9 cellular contexts compared by ENCODE assay signal in genomic region chr5:15008476-15008875, GRCh38.
DNase-seq lines count a peak whose midpoint lies in the region; ATAC-seq, FAIRE-seq and TF ChIP-seq lines count a peak whose summit lies in the region.
"Had no signal": no experiment of that assay in that cellular context is flagged by ENCODE, and none has a peak within 500 bp of the region (broad histone marks: within the 10 kb centered on the region; RNA-seq: fewer than 3 reads in every experiment).

No MANE protein-coding gene starts in this region.

- H4K20me1 ChIP-seq in astrocyte (ENCODE audit: insufficient read depth, low read length): no peaks in the 10 kb centered on the region
- H4K20me1 ChIP-seq: BLaER1 treated with 17β-estradiol and CSF1 and Interleukin-3, amounts not matched to agents 10 nM and 100 nM had no signal

- H3K27ac ChIP-seq in astrocyte (ENCODE audit: low read depth, low read length) (peak overlapping the region; percentile 89), kidney (ENCODE audit: low read depth in 2 of 2, low read length in 2 of 2) (no peak overlapping the region), transverse colon (peak overlapping the region; percentile 76 to 81 (median 78))
- H3K27ac ChIP-seq: BLaER1 treated with 17β-estradiol and CSF1 and Interleukin-3, amounts not matched to agents 10 nM and 100 nM had no signal

- intact Hi-C loops in kidney (cut with DNase I): loop anchor here (5.0 kb wide), 1 partner anchor 281 kb away; no protein-coding TSS in a partner anchor
- intact Hi-C loops in transverse colon (cut with DNase I; ENCODE audit: low total_unique reads): no loop called here

- no peaks in the 10 kb centered on the region for H3K36me3 Mint-ChIP-seq in astrocyte (ENCODE audit: low read depth, unreplicated experiment)

- peaks cover 32% of the 10 kb centered on the region for H3K4me1 Mint-ChIP-seq in astrocyte (ENCODE audit: low read depth, unreplicated experiment)
- no peaks in the 10 kb centered on the region for H3K4me1 Mint-ChIP-seq in stimulated activated naive CD8-positive, alpha-beta T cell treated with anti-CD3 and anti-CD28 coated beads, Interleukin-15, amount 100 ng/mL, for 72 hours

- no peak overlapping the region for H2AFZ ChIP-seq in astrocyte (ENCODE audit: low read depth, low read length)

- TF ChIP-seq POLR2A in transverse colon (IDR thresholded peaks at IDR 0.05): no peak

- H3K4me3 Mint-ChIP-seq in astrocyte (ENCODE audit: unreplicated experiment): no peak overlapping the region
- H3K4me3 Mint-ChIP-seq in stimulated activated naive CD8-positive, alpha-beta T cell treated with anti-CD3 and anti-CD28 coated beads, Interleukin-15, amount 100 ng/mL, for 72 hours: no peak overlapping the region

- no peak for TF ChIP-seq EP300 in transverse colon (IDR thresholded peaks at IDR 0.05; ENCODE audit: low read depth)

- peaks cover 22% of the 10 kb centered on the region for H3K4me1 ChIP-seq in astrocyte (ENCODE audit: insufficient read depth, low read length)
- peaks cover 0 to 4% of the 10 kb centered on the region in 2 donors for H3K4me1 ChIP-seq in kidney (ENCODE audit: control insufficient read depth in 1 of 2, insufficient read depth in 1 of 2, low read depth in 1 of 2, low read length in 2 of 2)
- peaks cover 13 to 38% (median 27%) of the 10 kb centered on the region in 4 donors for H3K4me1 ChIP-seq in transverse colon

- TF ChIP-seq CTCF in astrocyte (IDR thresholded peaks at IDR 0.05; ENCODE audit: insufficient read depth, low read depth, low read length): no peak
- peak; percentile 2 for TF ChIP-seq CTCF in kidney (IDR thresholded peaks at IDR 0.05; ENCODE audit: borderline replicate concordance, extremely low read depth, insufficient read depth)
- TF ChIP-seq CTCF in transverse colon (IDR thresholded peaks at IDR 0.05): no peak

- H3K27me3 Mint-ChIP-seq in astrocyte (ENCODE audit: low read depth, unreplicated experiment): no peaks in the 10 kb centered on the region
- no peaks in the 10 kb centered on the region for H3K27me3 Mint-ChIP-seq in stimulated activated naive CD8-positive, alpha-beta T cell treated with anti-CD3 and anti-CD28 coated beads, Interleukin-15, amount 100 ng/mL, for 72 hours

- no peaks in the 10 kb centered on the region for H3K79me2 ChIP-seq in astrocyte (ENCODE audit: insufficient read depth, low read length)

- no peaks in the 10 kb centered on the region for H3K9me3 Mint-ChIP-seq in astrocyte (ENCODE audit: unreplicated experiment)
- H3K9me3 Mint-ChIP-seq in stimulated activated naive CD8-positive, alpha-beta T cell treated with anti-CD3 and anti-CD28 coated beads, Interleukin-15, amount 100 ng/mL, for 72 hours: no peaks in the 10 kb centered on the region

- peak overlapping the region; percentile 65 for H3K4me2 ChIP-seq in astrocyte (ENCODE audit: low read length)

- H3K9me3 ChIP-seq in astrocyte (ENCODE audit: insufficient read depth, low read depth, low read length) (no peaks in the 10 kb centered on the region), kidney (ENCODE audit: control insufficient read depth in 1 of 2, low read length in 2 of 2) (no peaks in the 10 kb centered on the region), transverse colon (no peaks in the 10 kb centered on the region)
- H3K9me3 ChIP-seq: BLaER1 treated with 17β-estradiol and CSF1 and Interleukin-3, amounts not matched to agents 10 nM and 100 nM had no signal

- in situ Hi-C loops in transverse colon (cut with MboI; ENCODE audit: low pct_ligation_motif_present in 1 of 4, low pct_unique_long_range_greater_than_20kb in 1 of 4, low sequenced_read_pairs in 3 of 4): loop anchor here (10.0 to 25.0 kb wide), 6 partner anchors 54 to 1021 kb away; partner anchors contain the start of gene ANKH (in 1 of the 4)

- FAIRE-seq in astrocyte (lab: Jason Lieb, UNC) (peak; percentile 83), kidney (lab: Jason Lieb, UNC) (no peak)

- 7 to 43% methylated on average over 3 to 8 of the region's 8 CpGs for WGBS in transverse colon (ENCODE audit: low coverage in 1 of 2), 2 donors

- H3K27ac Mint-ChIP-seq in astrocyte (ENCODE audit: unreplicated experiment): peak overlapping the region; percentile 99
- H3K27ac Mint-ChIP-seq in stimulated activated naive CD8-positive, alpha-beta T cell treated with anti-CD3 and anti-CD28 coated beads, Interleukin-15, amount 100 ng/mL, for 72 hours: no peak overlapping the region

- no peak for ATAC-seq in stimulated activated naive CD8-positive, alpha-beta T cell treated with anti-CD3 and anti-CD28 coated beads, Interleukin-15, amount 100 ng/mL, for 72 hours

- H3K36me3 ChIP-seq in astrocyte (ENCODE audit: insufficient read depth, low read length) (no peaks in the 10 kb centered on the region), kidney (ENCODE audit: control insufficient read depth in 1 of 2, insufficient read depth in 2 of 2, low read length in 2 of 2) (no peaks in the 10 kb centered on the region), transverse colon (no peaks in the 10 kb centered on the region)
- H3K36me3 ChIP-seq: BLaER1 treated with 17β-estradiol and CSF1 and Interleukin-3, amounts not matched to agents 10 nM and 100 nM had no signal

- H3K9ac ChIP-seq in astrocyte (ENCODE audit: low read length) (peak overlapping the region; percentile 64), kidney (ENCODE audit: low read length in 2 of 2) (no peak overlapping the region)
- H3K9ac ChIP-seq: BLaER1 treated with 17β-estradiol and CSF1 and Interleukin-3, amounts not matched to agents 10 nM and 100 nM had no signal

- DNase-seq in NCI-H2081 (lab: John Stamatoyannopoulos, UW): peak; percentile 29 to 71
- no peak for DNase-seq in NCI-H2081 treated with DMSO at 0.1 percent for 48 hours (lab: John Stamatoyannopoulos, UW)
- peak; percentile 99 for DNase-seq in astrocyte (ENCODE audit: low read depth)
- DNase-seq in kidney: peak; percentile 95
- DNase-seq in transverse colon: peak; percentile 87
- no peak for DNase-seq in NCI-H1105 (lab: John Stamatoyannopoulos, UW)
- no peak for DNase-seq in stimulated activated naive CD8-positive, alpha-beta T cell treated with anti-CD3 and anti-CD28 coated beads, Interleukin-15, amount 100 ng/mL, for 72 hours
- no peak for DNase-seq in DMS79 (lab: John Stamatoyannopoulos, UW)

- H3K27me3 ChIP-seq in astrocyte (ENCODE audit: insufficient read depth, low read length) (no peaks in the 10 kb centered on the region), transverse colon (no peaks in the 10 kb centered on the region)
- H3K27me3 ChIP-seq: BLaER1 treated with 17β-estradiol and CSF1 and Interleukin-3, amounts not matched to agents 10 nM and 100 nM had no signal

- H3K4me3 ChIP-seq in astrocyte (ENCODE audit: insufficient read depth, low read depth, low read length): no peak overlapping the region
- H3K4me3 ChIP-seq in kidney (ENCODE audit: low read length in 2 of 2): no peak overlapping the region
- no peak overlapping the region for H3K4me3 ChIP-seq in transverse colon
- H3K4me3 ChIP-seq: BLaER1 treated with 17β-estradiol and CSF1 and Interleukin-3, amounts not matched to agents 10 nM and 100 nM had no signal

Comparison
In these comparisons a context has a peak if more than half of its experiments do, and no peak if none do; other contexts are left out.
1. DNase-seq: peak in NCI-H2081 (2 of 2), astrocyte (single experiment), kidney (single experiment) and transverse colon (single experiment); none in NCI-H2081 treated with DMSO at 0.1 percent for 48 hours (single experiment), NCI-H1105 (single experiment), stimulated activated naive CD8-positive, alpha-beta T cell treated with anti-CD3 and anti-CD28 coated beads, Interleukin-15, amount 100 ng/mL, for 72 hours (0 of 2) and DMS79 (single experiment).
2. H3K27ac ChIP-seq: peak in astrocyte (single experiment) and transverse colon (4 of 4); none in kidney (0 of 2).